20 cellular contexts compared by ENCODE assay signal in genomic region chr18:30908381-30908780, GRCh38.
"Had no signal": no experiment of that assay in that cellular context is flagged by ENCODE, and none has a peak within 500 bp of the region (broad histone marks: within the 10 kb centered on the region; RNA-seq: fewer than 3 reads in every experiment).

No MANE protein-coding gene starts in this region.

- ATAC-seq: gastroesophageal sphincter; natural killer cell treated with Interleukin-12 subunit alpha and Interleukin-12 subunit beta and Interleukin-15 and Interleukin-18, amount 100 ng/mL, for 72 hours; right cardiac atrium had no signal

- H3K4me1 ChIP-seq: esophagus squamous epithelium, gastroesophageal sphincter, neural progenitor cell, suprapubic skin, thyroid gland had no signal

- DNase-seq: cerebellar nuclear complex; dorsolateral prefrontal cortex; effector CD8-positive, alpha-beta T cell; esophagus squamous epithelium; foreskin fibroblast; immature natural killer cell; kidney; nucleus accumbens; ovary; right cardiac atrium; stimulated activated CD4-positive, alpha-beta T cell treated with anti-CD3 and anti-CD28 coated beads, Interleukin-2, amount 100 ng/mL, for 48 hours; stimulated activated naive CD4-positive, alpha-beta T cell treated with Interleukin-2 at 50 U/mL for 16 hours; thyroid gland had no signal

- H3K4me3 ChIP-seq: coronary artery, dorsolateral prefrontal cortex, esophagus squamous epithelium, gastroesophageal sphincter, neural progenitor cell, ovary, smooth muscle cell, suprapubic skin, thyroid gland had no signal

- H3K36me3 ChIP-seq: esophagus squamous epithelium, gastroesophageal sphincter, neural progenitor cell, ovary, suprapubic skin, thyroid gland had no signal

- H3K27ac ChIP-seq: coronary artery, dorsolateral prefrontal cortex, epithelial cell of prostate, esophagus squamous epithelium, gastroesophageal sphincter, neural progenitor cell, ovary, suprapubic skin, thyroid gland had no signal

- H3K27me3 ChIP-seq: dorsolateral prefrontal cortex, esophagus squamous epithelium, gastroesophageal sphincter, neural progenitor cell, ovary, suprapubic skin, thyroid gland had no signal

- H3K9me3 ChIP-seq: esophagus squamous epithelium, gastroesophageal sphincter, ovary, suprapubic skin, thyroid gland had no signal
